ENCODE assay signal across 8 cellular contexts in the genomic region with DNA sequence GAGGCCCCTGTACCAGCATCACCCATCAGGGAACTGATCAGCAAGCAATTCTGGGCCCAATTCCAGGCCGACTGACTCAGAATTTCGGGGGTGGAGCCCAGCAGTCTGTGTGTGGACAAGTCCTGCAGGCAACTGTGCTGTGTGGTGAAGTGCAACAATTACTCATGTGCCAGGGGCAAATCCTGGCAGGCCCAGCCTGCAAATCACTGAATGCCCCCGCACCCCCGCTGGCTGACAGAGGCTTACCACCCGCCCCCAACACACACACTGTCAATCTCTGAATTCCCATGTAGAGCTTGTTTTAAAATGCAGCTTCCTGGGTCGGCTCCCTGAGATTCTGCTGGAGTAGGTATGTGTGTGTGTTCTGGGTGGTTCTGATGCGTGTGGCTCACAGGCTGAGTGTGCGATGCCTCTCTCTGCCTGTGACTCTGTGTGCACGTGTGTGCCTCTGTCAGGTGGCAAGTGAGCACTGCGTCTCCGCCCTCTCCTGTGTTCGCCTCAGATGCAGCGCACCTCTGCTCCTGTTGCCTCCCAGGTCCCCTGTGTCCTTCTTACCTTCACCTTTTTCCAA. TPM values are rescaled to one million over a fixed set of nuclear protein-coding genes. Genes with fewer than 3 reads are reported as not detected.
DNase-seq lines count a peak whose midpoint lies in the region; ATAC-seq and TF ChIP-seq lines count a peak whose summit lies in the region.

No MANE protein-coding gene starts in this region.

- no peak overlapping the region for H2BK20ac ChIP-seq in IMR-90 (ENCODE audit: low read depth, low read length)

- H2AFZ ChIP-seq in IMR-90 (replicated peaks; ENCODE audit: low read length, poor library complexity) = peak overlapping the region; percentile 71

- CTCF ChIA-PET in IMR-90 (lab: Yijun Ruan, JAX) = no interaction called here

- H3K27ac ChIP-seq in IMR-90 (ENCODE audit: insufficient read depth, low read length) (no peak overlapping the region; the same call in 1 of the 2 replicates), breast epithelium (peak overlapping the region; percentile 23 to 45), lung (ENCODE audit: low read depth in 1 of 2, low read length in 1 of 2) (no peak overlapping the region)

- TF ChIP-seq CTCF in AG10803 (conservative IDR thresholded peaks at IDR 0.05; ENCODE audit: low read length) (no peak), IMR-90 (conservative IDR thresholded peaks at IDR 0.05; ENCODE audit: low read depth, low read length) (no peak), breast epithelium (IDR thresholded peaks at IDR 0.05) (no peak), lung (IDR thresholded peaks at IDR 0.05; ENCODE audit: control extremely low read depth, extremely low read depth) (no peak)

- H3K56ac ChIP-seq in IMR-90 (ENCODE audit: extremely low read depth, insufficient read depth, low read length) = no peak overlapping the region

- POLR2A ChIA-PET in IMR-90 (lab: Charles Lee; ENCODE audit: unreplicated experiment) = no interaction called here

- intact Hi-C loops in IMR-90 (cut with micrococcal nuclease) = no loop called here
- intact Hi-C loops in breast epithelium (cut with DNase I; ENCODE audit: low total_unique reads) = no loop called here

- peak overlapping the region; percentile 82 for H2AK9ac ChIP-seq in IMR-90 (replicated peaks; ENCODE audit: low read depth, low read length, poor library complexity)

- peak overlapping the region; percentile 81 for H3K4ac ChIP-seq in IMR-90 (ENCODE audit: low read depth, low read length)

- H3K9ac ChIP-seq in IMR-90 (ENCODE audit: low read depth, low read length) = no peak overlapping the region

- ATAC-seq in IMR-90 (ENCODE audit: low read depth) (peak; percentile 97), lung (ENCODE audit: insufficient read depth, low FRiP score) (peak; percentile 59), HG03439 (IDR thresholded peaks at IDR 0.05; ENCODE audit: unreplicated experiment) (no peak), HG03432 (IDR thresholded peaks at IDR 0.05; ENCODE audit: unreplicated experiment) (no peak)

- peak overlapping the region; percentile 27 for H2BK5ac ChIP-seq in IMR-90 (ENCODE audit: low read depth, low read length, poor library complexity, severe bottlenecking)

- WGBS in IMR-90 (ENCODE audit: extremely low coverage in 2 of 2, insufficient read length in 1 of 2), 2 experiments = 81% methylated on average over 6 of the region's 13 CpGs; no CpG with 5 or more reads in 1 of the 2 experiments
- WGBS in lung, 2 donors = 74 to 76% methylated on average over 13 of the region's 13 CpGs

- in situ Hi-C loops in IMR-90 (cut with MboI; ENCODE audit: low sequenced_read_pairs) = no loop called here

- TF ChIP-seq POLR2A in IMR-90 (IDR thresholded peaks at IDR 0.05; ENCODE audit: low read depth, low read length) (no peak), breast epithelium (IDR thresholded peaks at IDR 0.05) (no peak)

- H3K4me3 ChIP-seq in AG10803 (ENCODE audit: low read length) = no peak overlapping the region
- H3K4me3 ChIP-seq in IMR-90 (ENCODE audit: insufficient read depth, low read depth, low read length) = no peak overlapping the region
- H3K4me3 ChIP-seq in breast epithelium = no peak overlapping the region
- no peak overlapping the region for H3K4me3 ChIP-seq in lung

- H3K9me1 ChIP-seq in IMR-90 (ENCODE audit: insufficient read depth, low read length) = 0 out of 2 replicates have a peak, but pooled peaks cover 7% of the 10 kb centered on the region

- H4K91ac ChIP-seq in IMR-90 (ENCODE audit: insufficient read depth, low read depth, low read length) = no peak overlapping the region

- dilution Hi-C loops in IMR-90 (cut with HindIII; ENCODE audit: low sequenced_read_pairs, unreplicated experiment) = no loop called here

- H3K36me3 ChIP-seq in IMR-90 (ENCODE audit: control insufficient read depth, insufficient read depth, low read length) (no peaks in the 10 kb centered on the region), breast epithelium (no peaks in the 10 kb centered on the region), lung (ENCODE audit: control insufficient read depth in 2 of 2, insufficient read depth in 2 of 2, low read length in 2 of 2) (no peaks in the 10 kb centered on the region)

- no peak overlapping the region for H3K23ac ChIP-seq in IMR-90 (ENCODE audit: low read depth, low read length)

- 0 out of 2 replicates have a peak overlapping the region, but pooled peaks have one; percentile 17 for H3K14ac ChIP-seq in IMR-90 (replicated peaks; ENCODE audit: low read depth, low read length)

- DNase-seq in AG10803 (ENCODE audit: low read depth) (peak; percentile 89), IMR-90 (peak; percentile 94), breast epithelium (ENCODE audit: low spot score in 2 of 2) (peak; percentile 72 to 89), lung (ENCODE audit: low spot score) (peak; percentile 51)
- DNase-seq in activated naive CD4-positive, alpha-beta T cell treated with anti-CD3 and anti-CD28 coated beads, Interleukin-2, amount 50 U/mL, for 16 hours = no peak
- no peak for DNase-seq in activated CD4-positive, alpha-beta T cell treated with anti-CD3 and anti-CD28 coated beads, Interleukin-2, amount 50 U/mL, for 1 hour

- H3K4me1 ChIP-seq in IMR-90 (ENCODE audit: control insufficient read depth, insufficient read depth, low read length) (peaks cover 4% of the 10 kb centered on the region), breast epithelium (no peaks in the 10 kb centered on the region), lung (ENCODE audit: control insufficient read depth in 2 of 2, insufficient read depth in 2 of 2, low read length in 2 of 2) (no peaks in the 10 kb centered on the region)

- H2BK120ac ChIP-seq in IMR-90 (ENCODE audit: low read depth, low read length) = peak overlapping the region; percentile 30; the same call in 1 of the 2 replicates

- peaks cover 5% of the 10 kb centered on the region for H3K9me3 ChIP-seq in IMR-90 (ENCODE audit: control insufficient read depth, insufficient read depth, low read length)
- no peaks in the 10 kb centered on the region for H3K9me3 ChIP-seq in breast epithelium
- H3K9me3 ChIP-seq in lung (ENCODE audit: control insufficient read depth in 2 of 2, insufficient read depth in 1 of 2, low read length in 1 of 2) = peaks cover 0 to 2% of the 10 kb centered on the region in 2 donors

- no peaks in the 10 kb centered on the region for H3K79me1 ChIP-seq in IMR-90 (ENCODE audit: low read depth in 1 of 2, low read length in 2 of 2)

- no TSS peak for BruUV-seq in IMR-90 (replicated peaks; lab: Mats Ljungman, UMichigan)

- no peaks in the 10 kb centered on the region for H4K20me1 ChIP-seq in IMR-90 (ENCODE audit: insufficient read depth, low read length)

- no peak for TF ChIP-seq RAD21 in IMR-90 (IDR thresholded peaks at IDR 0.05; ENCODE audit: low read length)

- no peak overlapping the region for H4K5ac ChIP-seq in IMR-90 (ENCODE audit: low read depth, low read length)

- no peak overlapping the region for H2BK15ac ChIP-seq in IMR-90 (ENCODE audit: low read depth, low read length)

- no peaks in the 10 kb centered on the region for H3K27me3 ChIP-seq in IMR-90 (ENCODE audit: control insufficient read depth, insufficient read depth, low read length)
- H3K27me3 ChIP-seq in breast epithelium = no peaks in the 10 kb centered on the region
- no peaks in the 10 kb centered on the region for H3K27me3 ChIP-seq in lung (ENCODE audit: control insufficient read depth, insufficient read depth)

- peak overlapping the region; percentile 61 for H3K18ac ChIP-seq in IMR-90 (ENCODE audit: low read depth, low read length)

- peak overlapping the region; percentile 34; the same call in 1 of the 2 replicates for H3K4me2 ChIP-seq in IMR-90 (ENCODE audit: low read depth, low read length)

- peak overlapping the region; percentile 89; the same call in 1 of the 2 replicates for H2AK5ac ChIP-seq in IMR-90 (ENCODE audit: low read depth, low read length)

- H4K8ac ChIP-seq in IMR-90 (ENCODE audit: low read depth in 2 of 2, low read length in 2 of 2) = peak overlapping the region in 1 of 2 experiments; percentile 58; a peak in 2 of 4 replicates

TF ChIP-seq in IMR-90, 13 proteins besides CTCF, POLR2A, EP300 and RAD21 (continues in another document):
- TF ChIP-seq BHLHE40 (IDR thresholded peaks at IDR 0.05; ENCODE audit: low read depth, low read length) = peak; percentile 56; the same call in 1 of the 2 replicates
- TF ChIP-seq RCOR1 (IDR thresholded peaks at IDR 0.05; ENCODE audit: insufficient replicate concordance, low read length) = no peak
- TF ChIP-seq, protein P1, sequence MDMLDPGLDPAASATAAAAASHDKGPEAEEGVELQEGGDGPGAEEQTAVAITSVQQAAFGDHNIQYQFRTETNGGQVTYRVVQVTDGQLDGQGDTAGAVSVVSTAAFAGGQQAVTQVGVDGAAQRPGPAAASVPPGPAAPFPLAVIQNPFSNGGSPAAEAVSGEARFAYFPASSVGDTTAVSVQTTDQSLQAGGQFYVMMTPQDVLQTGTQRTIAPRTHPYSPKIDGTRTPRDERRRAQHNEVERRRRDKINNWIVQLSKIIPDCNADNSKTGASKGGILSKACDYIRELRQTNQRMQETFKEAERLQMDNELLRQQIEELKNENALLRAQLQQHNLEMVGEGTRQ (IDR thresholded peaks at IDR 0.05; ENCODE audit: low read depth, low read length) = no peak
- TF ChIP-seq SMC3 (IDR thresholded peaks at IDR 0.05; ENCODE audit: low read depth, low read length) = no peak
- TF ChIP-seq FOS (IDR thresholded peaks at IDR 0.05; ENCODE audit: low read depth, low read length) = peak; percentile 42; the same call in 1 of the 2 replicates
- no peak for TF ChIP-seq NFE2L2 (IDR thresholded peaks at IDR 0.05; ENCODE audit: low read depth, low read length)
- no peak for TF ChIP-seq CHD1 (IDR thresholded peaks at IDR 0.05; ENCODE audit: low read depth, low read length)
- TF ChIP-seq MXI1 (IDR thresholded peaks at IDR 0.05; ENCODE audit: borderline replicate concordance, low read depth, low read length) = no peak
- peak; percentile 66 for TF ChIP-seq MAZ (IDR thresholded peaks at IDR 0.05; ENCODE audit: borderline replicate concordance, low read depth, low read length)
- TF ChIP-seq RFX5 (IDR thresholded peaks at IDR 0.05; ENCODE audit: low read depth, low read length) = no peak

RNA-seq across cellular contexts. Expression of a gene that starts 45.4 kb away (rescaled TPM):
- 120 and 213 TPM in 2 replicates for total RNA-seq in IMR-90 (2012; rRNA removed)
- polyA plus RNA-seq in IMR-90 (2012; rRNA removed) = 110 and 115 TPM in 2 replicates
- 16.4 and 30.1 TPM in 2 replicates for polyA plus RNA-seq in IMR-90 (2012; cell fraction: cytosol; rRNA removed)
- 4.4 and 31.2 TPM in 2 replicates for polyA plus RNA-seq in IMR-90 (2012; cell fraction: nucleus; rRNA removed; ENCODE audit: low replicate concordance)
- 10 to 100 TPM; 52.2 to 53.6 (median 53.4) TPM for total RNA-seq in breast epithelium
- total RNA-seq in lung = 100 to 1,000 TPM in 1 of 2 donors, 10 to 100 TPM in 1; 91.2 to 150 TPM
- polyA plus RNA-seq in lung = 10 to 100 TPM; 22.4 to 88.9 TPM

Comparison
In these comparisons a context has a peak if more than half of its experiments do, and no peak if none do; other contexts are left out.
1. DNase-seq: peak in AG10803 (single experiment), IMR-90 (single experiment), breast epithelium (2 of 2) and lung (single experiment); none in activated naive CD4-positive, alpha-beta T cell treated with anti-CD3 and anti-CD28 coated beads, Interleukin-2, amount 50 U/mL, for 16 hours (single experiment) and activated CD4-positive, alpha-beta T cell treated with anti-CD3 and anti-CD28 coated beads, Interleukin-2, amount 50 U/mL, for 1 hour (single experiment).
2. ATAC-seq: peak in IMR-90 (single experiment) and lung (single experiment); none in HG03439 (single experiment) and HG03432 (single experiment).
3. H3K27ac ChIP-seq: peak in breast epithelium (2 of 2); none in IMR-90 (single experiment) and lung (0 of 2).